Comparison of ENCODE assay signal across 1 cellular context in the genomic region with DNA sequence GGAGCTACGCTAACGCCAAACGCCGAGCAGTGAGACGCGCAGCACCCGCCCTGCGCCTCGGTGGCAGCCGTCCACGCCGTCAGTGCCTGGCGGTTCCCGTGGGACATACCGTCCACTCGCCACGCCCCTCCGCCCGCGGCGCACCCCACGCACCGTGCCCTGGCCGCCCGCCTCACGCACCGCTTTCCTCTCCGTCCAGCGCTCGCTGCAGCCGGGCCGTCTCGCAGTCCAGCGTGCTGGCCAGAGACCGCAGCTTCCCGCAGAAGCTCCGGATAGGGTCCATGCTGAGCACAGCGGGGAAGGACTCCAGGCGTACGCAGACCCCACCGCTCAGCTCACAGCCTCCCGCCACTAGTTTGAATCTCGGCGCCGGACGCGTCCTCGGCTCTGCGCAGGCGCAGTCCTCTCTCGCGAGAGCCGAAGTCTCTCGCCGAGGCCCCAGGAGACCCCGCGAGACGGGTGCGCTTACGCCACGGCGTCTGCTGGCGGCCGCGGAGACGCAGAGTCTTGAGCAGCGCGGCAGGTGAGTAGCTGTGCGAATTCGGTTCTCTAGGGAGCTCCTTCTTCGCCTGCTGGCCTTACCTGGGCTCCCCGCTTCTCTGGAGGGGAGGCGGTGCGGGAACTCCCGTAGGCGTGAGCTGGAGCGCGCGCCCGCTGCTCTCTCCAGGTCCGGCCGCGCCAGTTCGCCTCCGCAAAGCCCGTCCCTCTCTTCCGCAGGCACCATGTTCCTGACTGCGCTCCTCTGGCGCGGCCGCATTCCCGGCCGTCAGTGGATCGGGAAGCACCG.
TF ChIP-seq lines count a peak whose summit lies in the region.

A gene (plus strand): TSS at position 464 of the 787 bp plus-strand sequence. CDS start 259 bp downstream, at position 723.
A gene (minus strand): TSS at position 358 of the 787 bp plus-strand sequence. CDS start 75 bp downstream, at position 283.

TF ChIP-seq in HepG2, 621 proteins besides CTCF, POLR2A, EP300 and RAD21 (continued from another document and continues in another):
- TF ChIP-seq, protein P1, sequence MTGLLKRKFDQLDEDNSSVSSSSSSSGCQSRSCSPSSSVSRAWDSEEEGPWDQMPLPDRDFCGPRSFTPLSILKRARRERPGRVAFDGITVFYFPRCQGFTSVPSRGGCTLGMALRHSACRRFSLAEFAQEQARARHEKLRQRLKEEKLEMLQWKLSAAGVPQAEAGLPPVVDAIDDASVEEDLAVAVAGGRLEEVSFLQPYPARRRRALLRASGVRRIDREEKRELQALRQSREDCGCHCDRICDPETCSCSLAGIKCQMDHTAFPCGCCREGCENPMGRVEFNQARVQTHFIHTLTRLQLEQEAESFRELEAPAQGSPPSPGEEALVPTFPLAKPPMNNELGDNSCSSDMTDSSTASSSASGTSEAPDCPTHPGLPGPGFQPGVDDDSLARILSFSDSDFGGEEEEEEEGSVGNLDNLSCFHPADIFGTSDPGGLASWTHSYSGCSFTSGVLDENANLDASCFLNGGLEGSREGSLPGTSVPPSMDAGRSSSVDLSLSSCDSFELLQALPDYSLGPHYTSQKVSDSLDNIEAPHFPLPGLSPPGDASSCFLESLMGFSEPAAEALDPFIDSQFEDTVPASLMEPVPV (CRISPR knock-in tag; IDR thresholded peaks at IDR 0.05) = peak; percentile 96
- TF ChIP-seq PCBP1 (IDR thresholded peaks at IDR 0.05; ENCODE audit: borderline replicate concordance, low read depth, low read length) = no peak
- TF ChIP-seq, protein P2, sequence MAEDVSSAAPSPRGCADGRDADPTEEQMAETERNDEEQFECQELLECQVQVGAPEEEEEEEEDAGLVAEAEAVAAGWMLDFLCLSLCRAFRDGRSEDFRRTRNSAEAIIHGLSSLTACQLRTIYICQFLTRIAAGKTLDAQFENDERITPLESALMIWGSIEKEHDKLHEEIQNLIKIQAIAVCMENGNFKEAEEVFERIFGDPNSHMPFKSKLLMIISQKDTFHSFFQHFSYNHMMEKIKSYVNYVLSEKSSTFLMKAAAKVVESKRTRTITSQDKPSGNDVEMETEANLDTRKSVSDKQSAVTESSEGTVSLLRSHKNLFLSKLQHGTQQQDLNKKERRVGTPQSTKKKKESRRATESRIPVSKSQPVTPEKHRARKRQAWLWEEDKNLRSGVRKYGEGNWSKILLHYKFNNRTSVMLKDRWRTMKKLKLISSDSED (CRISPR knock-in tag; IDR thresholded peaks at IDR 0.05) = peak; percentile 88
- TF ChIP-seq SATB2 (CRISPR knock-in tag; IDR thresholded peaks at IDR 0.05) = peak; percentile 71; the same call in 1 of the 2 replicates
- peak; percentile 37; the same call in 1 of the 2 replicates for TF ChIP-seq ZFP82 (CRISPR knock-in tag; IDR thresholded peaks at IDR 0.05; ENCODE audit: borderline replicate concordance)
- peak; percentile 99 for TF ChIP-seq HDAC1 (CRISPR knock-in tag; IDR thresholded peaks at IDR 0.05)
- TF ChIP-seq, protein P3, sequence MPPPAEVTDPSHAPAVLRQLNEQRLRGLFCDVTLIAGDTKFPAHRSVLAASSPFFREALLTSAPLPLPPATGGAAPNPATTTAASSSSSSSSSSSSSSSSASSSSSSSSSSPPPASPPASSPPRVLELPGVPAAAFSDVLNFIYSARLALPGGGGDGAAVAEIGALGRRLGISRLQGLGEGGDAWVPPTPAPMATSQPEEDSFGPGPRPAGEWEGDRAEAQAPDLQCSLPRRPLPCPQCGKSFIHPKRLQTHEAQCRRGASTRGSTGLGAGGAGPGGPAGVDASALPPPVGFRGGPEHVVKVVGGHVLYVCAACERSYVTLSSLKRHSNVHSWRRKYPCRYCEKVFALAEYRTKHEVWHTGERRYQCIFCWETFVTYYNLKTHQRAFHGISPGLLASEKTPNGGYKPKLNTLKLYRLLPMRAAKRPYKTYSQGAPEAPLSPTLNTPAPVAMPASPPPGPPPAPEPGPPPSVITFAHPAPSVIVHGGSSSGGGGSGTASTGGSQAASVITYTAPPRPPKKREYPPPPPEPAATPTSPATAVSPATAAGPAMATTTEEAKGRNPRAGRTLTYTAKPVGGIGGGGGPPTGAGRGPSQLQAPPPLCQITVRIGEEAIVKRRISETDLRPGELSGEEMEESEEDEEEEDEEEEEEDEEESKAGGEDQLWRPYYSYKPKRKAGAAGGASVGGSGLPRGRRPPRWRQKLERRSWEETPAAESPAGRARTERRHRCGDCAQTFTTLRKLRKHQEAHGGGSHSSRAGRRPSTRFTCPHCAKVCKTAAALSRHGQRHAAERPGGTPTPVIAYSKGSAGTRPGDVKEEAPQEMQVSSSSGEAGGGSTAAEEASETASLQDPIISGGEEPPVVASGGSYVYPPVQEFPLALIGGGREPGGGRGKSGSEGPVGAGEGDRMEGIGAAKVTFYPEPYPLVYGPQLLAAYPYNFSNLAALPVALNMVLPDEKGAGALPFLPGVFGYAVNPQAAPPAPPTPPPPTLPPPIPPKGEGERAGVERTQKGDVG (CRISPR knock-in tag; IDR thresholded peaks at IDR 0.05; ENCODE audit: borderline replicate concordance) = peak; percentile 68; the same call in 1 of the 2 replicates
- no peak for TF ChIP-seq ZBTB20 (CRISPR knock-in tag; IDR thresholded peaks at IDR 0.05; ENCODE audit: borderline replicate concordance, low read depth)
- no peak for TF ChIP-seq ZNF3 (CRISPR knock-in tag; IDR thresholded peaks at IDR 0.05)
- no peak for TF ChIP-seq ZNF496 (CRISPR knock-in tag; IDR thresholded peaks at IDR 0.05; ENCODE audit: insufficient replicate concordance)
- TF ChIP-seq ISX (CRISPR knock-in tag; conservative IDR thresholded peaks at IDR 0.05) = peak; percentile 79; the same call in 1 of the 2 replicates
- TF ChIP-seq, protein P4, sequence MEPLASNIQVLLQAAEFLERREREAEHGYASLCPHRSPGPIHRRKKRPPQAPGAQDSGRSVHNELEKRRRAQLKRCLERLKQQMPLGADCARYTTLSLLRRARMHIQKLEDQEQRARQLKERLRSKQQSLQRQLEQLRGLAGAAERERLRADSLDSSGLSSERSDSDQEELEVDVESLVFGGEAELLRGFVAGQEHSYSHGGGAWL (CRISPR knock-in tag; IDR thresholded peaks at IDR 0.05) = peak; percentile 90
- no peak for TF ChIP-seq SIX4 (CRISPR knock-in tag; IDR thresholded peaks at IDR 0.05)
- TF ChIP-seq ZNF451 (CRISPR knock-in tag; IDR thresholded peaks at IDR 0.05) = peak; percentile 84; the same call in 1 of the 2 replicates
- TF ChIP-seq POLR2G (IDR thresholded peaks at IDR 0.05; ENCODE audit: low read depth, low read length) = peak; percentile 99
- TF ChIP-seq ESRRA (CRISPR knock-in tag; IDR thresholded peaks at IDR 0.05; ENCODE audit: low read depth) = peak; percentile 49; the same call in 1 of the 2 replicates
- TF ChIP-seq MLLT10 (CRISPR knock-in tag; IDR thresholded peaks at IDR 0.05) = no peak
- peak; percentile 79 for TF ChIP-seq JUNB (CRISPR knock-in tag; IDR thresholded peaks at IDR 0.05; ENCODE audit: borderline replicate concordance)
- no peak for TF ChIP-seq SMARCC2 (IDR thresholded peaks at IDR 0.05)
- TF ChIP-seq ZKSCAN5 (CRISPR knock-in tag; IDR thresholded peaks at IDR 0.05) = no peak
- no peak for TF ChIP-seq ONECUT2 (CRISPR knock-in tag; IDR thresholded peaks at IDR 0.05)
- TF ChIP-seq, protein P5, sequence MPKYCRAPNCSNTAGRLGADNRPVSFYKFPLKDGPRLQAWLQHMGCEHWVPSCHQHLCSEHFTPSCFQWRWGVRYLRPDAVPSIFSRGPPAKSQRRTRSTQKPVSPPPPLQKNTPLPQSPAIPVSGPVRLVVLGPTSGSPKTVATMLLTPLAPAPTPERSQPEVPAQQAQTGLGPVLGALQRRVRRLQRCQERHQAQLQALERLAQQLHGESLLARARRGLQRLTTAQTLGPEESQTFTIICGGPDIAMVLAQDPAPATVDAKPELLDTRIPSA (CRISPR knock-in tag; IDR thresholded peaks at IDR 0.05; ENCODE audit: borderline replicate concordance) = peak; percentile 77; the same call in 1 of the 2 replicates
- TF ChIP-seq, protein P6, sequence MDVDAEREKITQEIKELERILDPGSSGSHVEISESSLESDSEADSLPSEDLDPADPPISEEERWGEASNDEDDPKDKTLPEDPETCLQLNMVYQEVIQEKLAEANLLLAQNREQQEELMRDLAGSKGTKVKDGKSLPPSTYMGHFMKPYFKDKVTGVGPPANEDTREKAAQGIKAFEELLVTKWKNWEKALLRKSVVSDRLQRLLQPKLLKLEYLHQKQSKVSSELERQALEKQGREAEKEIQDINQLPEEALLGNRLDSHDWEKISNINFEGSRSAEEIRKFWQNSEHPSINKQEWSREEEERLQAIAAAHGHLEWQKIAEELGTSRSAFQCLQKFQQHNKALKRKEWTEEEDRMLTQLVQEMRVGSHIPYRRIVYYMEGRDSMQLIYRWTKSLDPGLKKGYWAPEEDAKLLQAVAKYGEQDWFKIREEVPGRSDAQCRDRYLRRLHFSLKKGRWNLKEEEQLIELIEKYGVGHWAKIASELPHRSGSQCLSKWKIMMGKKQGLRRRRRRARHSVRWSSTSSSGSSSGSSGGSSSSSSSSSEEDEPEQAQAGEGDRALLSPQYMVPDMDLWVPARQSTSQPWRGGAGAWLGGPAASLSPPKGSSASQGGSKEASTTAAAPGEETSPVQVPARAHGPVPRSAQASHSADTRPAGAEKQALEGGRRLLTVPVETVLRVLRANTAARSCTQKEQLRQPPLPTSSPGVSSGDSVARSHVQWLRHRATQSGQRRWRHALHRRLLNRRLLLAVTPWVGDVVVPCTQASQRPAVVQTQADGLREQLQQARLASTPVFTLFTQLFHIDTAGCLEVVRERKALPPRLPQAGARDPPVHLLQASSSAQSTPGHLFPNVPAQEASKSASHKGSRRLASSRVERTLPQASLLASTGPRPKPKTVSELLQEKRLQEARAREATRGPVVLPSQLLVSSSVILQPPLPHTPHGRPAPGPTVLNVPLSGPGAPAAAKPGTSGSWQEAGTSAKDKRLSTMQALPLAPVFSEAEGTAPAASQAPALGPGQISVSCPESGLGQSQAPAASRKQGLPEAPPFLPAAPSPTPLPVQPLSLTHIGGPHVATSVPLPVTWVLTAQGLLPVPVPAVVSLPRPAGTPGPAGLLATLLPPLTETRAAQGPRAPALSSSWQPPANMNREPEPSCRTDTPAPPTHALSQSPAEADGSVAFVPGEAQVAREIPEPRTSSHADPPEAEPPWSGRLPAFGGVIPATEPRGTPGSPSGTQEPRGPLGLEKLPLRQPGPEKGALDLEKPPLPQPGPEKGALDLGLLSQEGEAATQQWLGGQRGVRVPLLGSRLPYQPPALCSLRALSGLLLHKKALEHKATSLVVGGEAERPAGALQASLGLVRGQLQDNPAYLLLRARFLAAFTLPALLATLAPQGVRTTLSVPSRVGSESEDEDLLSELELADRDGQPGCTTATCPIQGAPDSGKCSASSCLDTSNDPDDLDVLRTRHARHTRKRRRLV (CRISPR knock-in tag; IDR thresholded peaks at IDR 0.05) = 0 out of 2 replicates have a peak, but pooled peaks have one; percentile 40
- TF ChIP-seq ZNF672 (CRISPR knock-in tag; IDR thresholded peaks at IDR 0.05) = 0 out of 2 replicates have a peak, but pooled peaks have one; percentile 72
- TF ChIP-seq TAF1 (CRISPR knock-in tag; IDR thresholded peaks at IDR 0.05) = peak; percentile 99
- no peak for TF ChIP-seq MBD4 (IDR thresholded peaks at IDR 0.05; ENCODE audit: borderline replicate concordance, low read length)
- no peak for TF ChIP-seq FOXP1 (IDR thresholded peaks at IDR 0.05)
- no peak for TF ChIP-seq FOXP1 (CRISPR knock-in tag; IDR thresholded peaks at IDR 0.05)
- no peak for TF ChIP-seq NR2F1 (CRISPR knock-in tag; IDR thresholded peaks at IDR 0.05)
- TF ChIP-seq ZNF567 (CRISPR knock-in tag; IDR thresholded peaks at IDR 0.05; ENCODE audit: borderline replicate concordance) = no peak; the same call in 1 of the 2 replicates
- TF ChIP-seq, protein P7, sequence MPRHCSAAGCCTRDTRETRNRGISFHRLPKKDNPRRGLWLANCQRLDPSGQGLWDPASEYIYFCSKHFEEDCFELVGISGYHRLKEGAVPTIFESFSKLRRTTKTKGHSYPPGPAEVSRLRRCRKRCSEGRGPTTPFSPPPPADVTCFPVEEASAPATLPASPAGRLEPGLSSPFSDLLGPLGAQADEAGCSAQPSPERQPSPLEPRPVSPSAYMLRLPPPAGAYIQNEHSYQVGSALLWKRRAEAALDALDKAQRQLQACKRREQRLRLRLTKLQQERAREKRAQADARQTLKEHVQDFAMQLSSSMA (CRISPR knock-in tag; IDR thresholded peaks at IDR 0.05) = 0 out of 2 replicates have a peak, but pooled peaks have one; percentile 56
- TF ChIP-seq SAFB2 (CRISPR knock-in tag; IDR thresholded peaks at IDR 0.05; ENCODE audit: borderline replicate concordance, low read depth) = peak; percentile 68; the same call in 1 of the 2 replicates
- TF ChIP-seq ZNF773 (CRISPR knock-in tag; IDR thresholded peaks at IDR 0.05; ENCODE audit: borderline replicate concordance) = peak; percentile 92; the same call in 1 of the 2 replicates
- no peak; the same call in none of the 2 replicates for TF ChIP-seq ZNF124 (CRISPR knock-in tag; IDR thresholded peaks at IDR 0.05)
- TF ChIP-seq, protein P8, sequence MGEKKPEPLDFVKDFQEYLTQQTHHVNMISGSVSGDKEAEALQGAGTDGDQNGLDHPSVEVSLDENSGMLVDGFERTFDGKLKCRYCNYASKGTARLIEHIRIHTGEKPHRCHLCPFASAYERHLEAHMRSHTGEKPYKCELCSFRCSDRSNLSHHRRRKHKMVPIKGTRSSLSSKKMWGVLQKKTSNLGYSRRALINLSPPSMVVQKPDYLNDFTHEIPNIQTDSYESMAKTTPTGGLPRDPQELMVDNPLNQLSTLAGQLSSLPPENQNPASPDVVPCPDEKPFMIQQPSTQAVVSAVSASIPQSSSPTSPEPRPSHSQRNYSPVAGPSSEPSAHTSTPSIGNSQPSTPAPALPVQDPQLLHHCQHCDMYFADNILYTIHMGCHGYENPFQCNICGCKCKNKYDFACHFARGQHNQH (CRISPR knock-in tag; IDR thresholded peaks at IDR 0.05) = peak; percentile 80; the same call in 1 of the 2 replicates
- no peak for TF ChIP-seq KLF11 (CRISPR knock-in tag; IDR thresholded peaks at IDR 0.05)
- TF ChIP-seq FOXA1 (IDR thresholded peaks at IDR 0.05) = no peak
- TF ChIP-seq FOXA1 (CRISPR knock-in tag; IDR thresholded peaks at IDR 0.05) = no peak
- peak; percentile 55; the same call in 1 of the 2 replicates for TF ChIP-seq KDM3A (CRISPR knock-in tag; IDR thresholded peaks at IDR 0.05; ENCODE audit: low read depth)
- TF ChIP-seq, protein P9, sequence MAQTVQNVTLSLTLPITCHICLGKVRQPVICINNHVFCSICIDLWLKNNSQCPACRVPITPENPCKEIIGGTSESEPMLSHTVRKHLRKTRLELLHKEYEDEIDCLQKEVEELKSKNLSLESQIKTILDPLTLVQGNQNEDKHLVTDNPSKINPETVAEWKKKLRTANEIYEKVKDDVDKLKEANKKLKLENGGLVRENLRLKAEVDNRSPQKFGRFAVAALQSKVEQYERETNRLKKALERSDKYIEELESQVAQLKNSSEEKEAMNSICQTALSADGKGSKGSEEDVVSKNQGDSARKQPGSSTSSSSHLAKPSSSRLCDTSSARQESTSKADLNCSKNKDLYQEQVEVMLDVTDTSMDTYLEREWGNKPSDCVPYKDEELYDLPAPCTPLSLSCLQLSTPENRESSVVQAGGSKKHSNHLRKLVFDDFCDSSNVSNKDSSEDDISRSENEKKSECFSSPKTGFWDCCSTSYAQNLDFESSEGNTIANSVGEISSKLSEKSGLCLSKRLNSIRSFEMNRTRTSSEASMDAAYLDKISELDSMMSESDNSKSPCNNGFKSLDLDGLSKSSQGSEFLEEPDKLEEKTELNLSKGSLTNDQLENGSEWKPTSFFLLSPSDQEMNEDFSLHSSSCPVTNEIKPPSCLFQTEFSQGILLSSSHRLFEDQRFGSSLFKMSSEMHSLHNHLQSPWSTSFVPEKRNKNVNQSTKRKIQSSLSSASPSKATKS (CRISPR knock-in tag; IDR thresholded peaks at IDR 0.05) = no peak
- TF ChIP-seq ZNF572 (CRISPR knock-in tag; IDR thresholded peaks at IDR 0.05) = no peak; the same call in 1 of the 2 replicates
- no peak for TF ChIP-seq ZBTB1 (CRISPR knock-in tag; IDR thresholded peaks at IDR 0.05; ENCODE audit: borderline replicate concordance)
- no peak for TF ChIP-seq ZFP36 (IDR thresholded peaks at IDR 0.05; ENCODE audit: borderline replicate concordance, low read depth, low read length, partially characterized antibody)
- TF ChIP-seq ZNF33B (CRISPR knock-in tag; IDR thresholded peaks at IDR 0.05) = no peak; the same call in 1 of the 2 replicates
- TF ChIP-seq NFYC (CRISPR knock-in tag; IDR thresholded peaks at IDR 0.05) = peak; percentile 11
